2 cellular contexts compared by ENCODE assay signal in genomic region chr7:46545790-46546189, GRCh38.
TF ChIP-seq lines count a peak whose summit lies in the region.

No MANE protein-coding gene starts in this region.

TF ChIP-seq in IMR-90, 13 proteins besides CTCF, POLR2A, EP300 and RAD21:
- TF ChIP-seq CEBPB (IDR thresholded peaks at IDR 0.05; ENCODE audit: low read depth, low read length) (peak; percentile 56; the same call in 1 of the 2 replicates), CHD1 (IDR thresholded peaks at IDR 0.05; ENCODE audit: low read depth, low read length) (no peak), BHLHE40 (IDR thresholded peaks at IDR 0.05; ENCODE audit: low read depth, low read length) (peak; percentile 74; the same call in 1 of the 2 replicates), FOS (IDR thresholded peaks at IDR 0.05; ENCODE audit: low read depth, low read length) (peak; percentile 99)

TF ChIP-seq in K562, 482 proteins besides CTCF, POLR2A, EP300 and RAD21:
- TF ChIP-seq NCOA6 (IDR thresholded peaks at IDR 0.05) (no peak), JUND (IDR thresholded peaks at IDR 0.05; ENCODE audit: borderline replicate concordance, low read depth, low read length) (peak; percentile 57; the same call in 1 of the 2 replicates), JUND (tag; IDR thresholded peaks at IDR 0.05; ENCODE audit: borderline replicate concordance, low read depth, low read length) (peak; percentile 71), ATF3 (IDR thresholded peaks at IDR 0.05) (peak; percentile 78), ATF3 (CRISPR knock-in tag; conservative IDR thresholded peaks at IDR 0.05) (no peak), FOSL1 (tag; conservative IDR thresholded peaks at IDR 0.05) (peak; percentile 82)
